Comparison of ENCODE assay signal across 8 cellular contexts in the genomic region with DNA sequence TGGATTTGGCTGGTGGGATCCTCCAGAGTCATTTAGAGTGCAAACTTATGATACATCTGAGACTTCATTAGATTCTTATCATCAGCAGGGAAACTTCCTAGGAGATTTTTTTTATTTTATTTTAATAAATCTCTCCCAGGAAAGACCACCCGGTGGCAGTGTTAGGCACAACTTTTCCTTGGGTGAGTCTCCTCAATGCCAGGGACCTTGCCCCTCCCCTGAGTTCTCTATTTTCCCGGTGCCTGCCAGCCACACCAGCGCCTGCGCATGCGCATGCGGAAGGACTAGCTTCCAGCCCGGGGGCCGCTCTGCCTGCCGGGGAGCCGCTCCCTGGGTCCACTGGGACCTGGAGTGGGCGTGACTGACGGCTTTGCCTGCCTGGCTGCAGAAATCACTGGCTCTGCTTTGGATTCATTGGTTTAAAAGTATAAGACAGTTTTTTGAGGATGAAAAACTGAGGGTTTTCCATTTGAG.
DNase-seq lines count a peak whose midpoint lies in the region; FAIRE-seq and TF ChIP-seq lines count a peak whose summit lies in the region.

No MANE protein-coding gene starts in this region.

- H4K20me1 ChIP-seq in Karpas-422 (ENCODE audit: insufficient read depth, low read depth, low read length): no peaks in the 10 kb centered on the region

- peaks cover 3% of the 10 kb centered on the region for H3K27me3 Mint-ChIP-seq in mesothelial cell of epicardium (ENCODE audit: low read depth)

- H3K27me3 ChIP-seq in HUES64 (ENCODE audit: insufficient read depth, low read length) (no peaks in the 10 kb centered on the region), Karpas-422 (ENCODE audit: low read length) (no peaks in the 10 kb centered on the region)

- H3K27ac ChIP-seq in HUES64 (ENCODE audit: low read depth, low read length): no peak overlapping the region
- H3K27ac ChIP-seq in Karpas-422 (ENCODE audit: low read length): no peak overlapping the region

- H2AFZ ChIP-seq in Karpas-422 (ENCODE audit: low read length): no peak overlapping the region

- H3K36me3 Mint-ChIP-seq in mesothelial cell of epicardium: no peaks in the 10 kb centered on the region

- 2% methylated on average over 12 of the region's 12 CpGs for WGBS in HUES64

- peaks cover 5% of the 10 kb centered on the region for H3K4me1 ChIP-seq in HUES64 (ENCODE audit: insufficient read depth, low read length)
- no peaks in the 10 kb centered on the region for H3K4me1 ChIP-seq in Karpas-422 (ENCODE audit: low read length)

- TF ChIP-seq CTCF in epithelial cell of esophagus (IDR thresholded peaks at IDR 0.05; ENCODE audit: insufficient read depth, low read depth, low read length, missing control alignments): no peak
- TF ChIP-seq CTCF in mesothelial cell of epicardium (IDR thresholded peaks at IDR 0.05; ENCODE audit: unreplicated experiment): no peak

- H3K9me3 Mint-ChIP-seq in mesothelial cell of epicardium: peaks cover 3% of the 10 kb centered on the region

- FAIRE-seq in RCC 7860 (lab: Jason Lieb, UNC): no peak

- H3K4me2 ChIP-seq in Karpas-422 (ENCODE audit: low read depth, low read length, poor library complexity, severe bottlenecking): no peak overlapping the region

- H3K9me3 ChIP-seq in HUES64 (ENCODE audit: insufficient read depth, low read depth, low read length) (no peaks in the 10 kb centered on the region), Karpas-422 (ENCODE audit: low read length) (no peaks in the 10 kb centered on the region)

- H3K4me3 Mint-ChIP-seq in mesothelial cell of epicardium: peak overlapping the region; percentile 46

- H3K36me3 ChIP-seq in HUES64 (ENCODE audit: insufficient read depth, low read length): no peaks in the 10 kb centered on the region
- no peaks in the 10 kb centered on the region for H3K36me3 ChIP-seq in Karpas-422 (ENCODE audit: insufficient read depth, low read length)

- H3K27ac Mint-ChIP-seq in mesothelial cell of epicardium: no peak overlapping the region

- H3K4me3 ChIP-seq in HUES64 (ENCODE audit: low read length): peak overlapping the region; percentile 46
- no peak overlapping the region for H3K4me3 ChIP-seq in epithelial cell of esophagus (ENCODE audit: low read length)
- no peak overlapping the region for H3K4me3 ChIP-seq in Karpas-422 (ENCODE audit: low read length)

- H3K79me2 ChIP-seq in Karpas-422 (ENCODE audit: low read length): no peaks in the 10 kb centered on the region

- DNase-seq in Ammon's horn (ENCODE audit: low spot score): peak; percentile 82
- peak; percentile 67 for DNase-seq in RCC 7860 (ENCODE audit: low spot score)
- DNase-seq in epithelial cell of esophagus (ENCODE audit: low read depth): peak; percentile 50
- peak; percentile 60 to 81 for DNase-seq in mesothelial cell of epicardium (ENCODE audit: low spot score in 2 of 2, unreplicated experiment in 2 of 2)
- DNase-seq in AML-193 (lab: John Stamatoyannopoulos, UW): no peak
- no peak for DNase-seq in activated T-cell treated with anti-CD3 and anti-CD28 coated beads, Interleukin-2, amount 50 U/mL, for 1 hour
- no peak for DNase-seq in Karpas-422

- H3K9ac ChIP-seq in HUES64 (ENCODE audit: low read depth, low read length): no peak overlapping the region
- no peak overlapping the region for H3K9ac ChIP-seq in Karpas-422 (ENCODE audit: low read length)

- H3K9me2 ChIP-seq in Karpas-422 (replicated peaks; ENCODE audit: insufficient read depth, low read length): no peaks in the 10 kb centered on the region

- H3K4me1 Mint-ChIP-seq in mesothelial cell of epicardium: peaks cover 16% of the 10 kb centered on the region

Comparison
In these comparisons a context has a peak if more than half of its experiments do, and no peak if none do; other contexts are left out.
1. DNase-seq: peak in Ammon's horn (single experiment), RCC 7860 (single experiment), epithelial cell of esophagus (single experiment) and mesothelial cell of epicardium (2 of 2); none in AML-193 (0 of 2), activated T-cell treated with anti-CD3 and anti-CD28 coated beads, Interleukin-2, amount 50 U/mL, for 1 hour (single experiment) and Karpas-422 (single experiment).